In the genomic region with DNA sequence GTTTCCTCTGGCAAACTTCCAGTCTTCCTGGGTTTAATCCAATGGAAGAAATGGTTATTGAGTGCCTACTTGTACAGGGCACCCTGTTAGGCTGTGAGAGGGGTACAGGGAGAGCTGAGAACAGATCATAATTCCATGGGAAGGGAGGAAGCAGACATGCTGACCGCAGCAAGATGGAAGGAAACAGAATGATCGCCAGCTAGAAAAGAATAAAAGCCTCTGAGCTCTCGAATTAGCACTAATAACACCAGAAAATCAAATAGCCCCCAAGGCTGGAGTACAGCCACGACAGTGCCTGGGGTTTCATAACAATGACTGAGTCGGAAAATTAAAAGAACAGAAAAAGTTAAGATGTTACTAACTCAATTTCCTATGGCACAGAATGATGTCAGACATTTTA, we compare ENCODE assay signal across 15 cellular contexts. TPM values are rescaled to one million over a fixed set of nuclear protein-coding genes. Genes with fewer than 3 reads are reported as not detected.
DNase-seq lines count a peak whose midpoint lies in the region; ATAC-seq and TF ChIP-seq lines count a peak whose summit lies in the region.
"Had no signal": no experiment of that assay in that cellular context is flagged by ENCODE, and none has a peak within 500 bp of the region (broad histone marks: within the 10 kb centered on the region; RNA-seq: fewer than 3 reads in every experiment).

No MANE protein-coding gene starts in this region.

- ATAC-seq in right cardiac atrium (no peak), HG03354 (IDR thresholded peaks at IDR 0.05; ENCODE audit: poor library complexity, severe bottlenecking, unreplicated experiment) (no peak)
- ATAC-seq: GM23338 had no signal

- H3K4me3 Mint-ChIP-seq in brain = no peak overlapping the region
- H3K4me3 Mint-ChIP-seq in nephron = no peak overlapping the region
- H3K4me3 Mint-ChIP-seq: CD4-positive, CD25-positive, alpha-beta regulatory T cell; GM23338 had no signal

- peaks cover 6% of the 10 kb centered on the region for H3K4me1 ChIP-seq in right cardiac atrium (ENCODE audit: control insufficient read depth, insufficient read depth, low read length)

- H3K9me3 Mint-ChIP-seq in brain (no peaks in the 10 kb centered on the region), nephron (no peaks in the 10 kb centered on the region)
- H3K9me3 Mint-ChIP-seq: GM23338 had no signal

- in situ Hi-C loops in ACHN (cut with HindIII; ENCODE audit: low pct_ligation_motif_present, low pct_unique_long_range_greater_than_20kb, low sequenced_read_pairs) = loop anchor here (25.0 kb wide), 1 partner anchor 98 kb away; no protein-coding TSS in a partner anchor

- WGBS in right cardiac atrium = 55% methylated on average over 5 of the region's 5 CpGs

- H3K27me3 Mint-ChIP-seq in brain (no peaks in the 10 kb centered on the region), nephron (ENCODE audit: low read depth) (peaks cover 5% of the 10 kb centered on the region)
- H3K27me3 Mint-ChIP-seq: CD4-positive, CD25-positive, alpha-beta regulatory T cell had no signal

- TF ChIP-seq CTCF in brain (conservative IDR thresholded peaks at IDR 0.05) (no peak), nephron (IDR thresholded peaks at IDR 0.05; ENCODE audit: unreplicated experiment in 3 of 3) (no peak)

- H3K4me1 Mint-ChIP-seq in brain (peaks cover 32% of the 10 kb centered on the region), nephron (peaks cover 21% of the 10 kb centered on the region)

- intact Hi-C loops in right cardiac atrium (cut with DNase I) = loop anchor here in 1 of 4 donors (5.0 kb wide), 1 partner anchor 118 kb away; no protein-coding TSS in a partner anchor

- H3K27ac Mint-ChIP-seq in brain = peak overlapping the region in 3 of 5 experiments; percentile 7 to 25 (median 14)
- peak overlapping the region in 2 of 3 experiments; percentile 60 to 77 for H3K27ac Mint-ChIP-seq in nephron
- H3K27ac Mint-ChIP-seq: GM23338 had no signal

- no peaks in the 10 kb centered on the region for H3K9me3 ChIP-seq in right cardiac atrium (ENCODE audit: control insufficient read depth, low read length)
- H3K9me3 ChIP-seq: BLaER1 treated with 17β-estradiol and CSF1 and Interleukin-3, amounts not matched to agents 10 nM and 100 nM had no signal

- peaks cover 9% of the 10 kb centered on the region for H3K36me3 Mint-ChIP-seq in brain
- H3K36me3 Mint-ChIP-seq in nephron (ENCODE audit: low read depth) = peaks cover 4% of the 10 kb centered on the region

- H3K27me3 ChIP-seq in right cardiac atrium (ENCODE audit: control insufficient read depth, insufficient read depth) = no peaks in the 10 kb centered on the region
- H3K27me3 ChIP-seq: BLaER1 treated with 17β-estradiol and CSF1 and Interleukin-3, amounts not matched to agents 10 nM and 100 nM had no signal

- no peak overlapping the region for H3K4me3 ChIP-seq in right cardiac atrium (ENCODE audit: low read length)
- H3K4me3 ChIP-seq: BLaER1 treated with 17β-estradiol and CSF1 and Interleukin-3, amounts not matched to agents 10 nM and 100 nM; GM23338 had no signal

- H3K27ac ChIP-seq in right cardiac atrium (ENCODE audit: low read length) = no peak overlapping the region
- H3K27ac ChIP-seq: 22Rv1; BLaER1 treated with 17β-estradiol and CSF1 and Interleukin-3, amounts not matched to agents 10 nM and 100 nM had no signal

- DNase-seq in NCI-H1417 (lab: John Stamatoyannopoulos, UW) (peak in 2 of 3 experiments; percentile 43 to 70), NCI-H1417 treated with DMSO at 0.1 percent for 48 hours (lab: John Stamatoyannopoulos, UW) (no peak), NCI-H1105 (lab: John Stamatoyannopoulos, UW) (peak; percentile 77), right cardiac atrium (no peak), ACHN (no peak)
- DNase-seq: CD4-positive, CD25-positive, alpha-beta regulatory T cell; DMS53; GF-D8; H7 had no signal

RNA-seq across cellular contexts. Expression of a gene that starts 20.7 kb away (rescaled TPM):
- polyA plus RNA-seq in brain (ENCODE audit: insufficient read depth, low read depth, low replicate concordance) (15.2 TPM), right cardiac atrium (8.6 TPM)
- total RNA-seq in right cardiac atrium = 10 to 100 TPM; 12.0 to 19.3 (median 15.1) TPM

RNA-seq across cellular contexts. Expression of a gene that starts 46.3 kb away (rescaled TPM):
- 55.5 TPM for polyA plus RNA-seq in brain (ENCODE audit: insufficient read depth, low read depth, low replicate concordance)
- total RNA-seq in right cardiac atrium = 1 to 10 TPM; 3.6 to 5.6 (median 4.3) TPM
- polyA plus RNA-seq in right cardiac atrium = 1.2 TPM

Comparison
In these comparisons a context has a peak if more than half of its experiments do, and no peak if none do; other contexts are left out.
1. DNase-seq: peak in NCI-H1417 (2 of 3) and NCI-H1105 (single experiment); none in NCI-H1417 treated with DMSO at 0.1 percent for 48 hours (single experiment), right cardiac atrium (0 of 3) and ACHN (single experiment).
2. RNA of a gene that starts 46.3 kb away (polyA plus RNA-seq): 55.5 TPM in brain (single experiment); 1.2 TPM in right cardiac atrium (single experiment); every median in the first group is over 10 times any median in the second.